In genomic region chr2:12463189-12463588, GRCh38 we compare ENCODE assay signal across 17 cellular contexts.
"Had no signal": no experiment of that assay in that cellular context is flagged by ENCODE, and none has a peak within 500 bp of the region (broad histone marks: within the 10 kb centered on the region; RNA-seq: fewer than 3 reads in every experiment).

No MANE protein-coding gene starts in this region.

- H3K36me3 Mint-ChIP-seq: activated naive CD8-positive, alpha-beta T cell treated with anti-CD3 and anti-CD28 coated beads for 36 hours; stimulated activated effector memory CD8-positive, alpha-beta T cell treated with anti-CD3 and anti-CD28 coated beads, Interleukin-12 subunit alpha, Interleukin-12 subunit beta, amount 100 ng/mL, for 72 hours had no signal

- H3K4me3 ChIP-seq: mucosa of descending colon, thoracic aorta, upper lobe of left lung had no signal

- H3K9me3 ChIP-seq: mucosa of descending colon, thoracic aorta, upper lobe of left lung had no signal

- H3K36me3 ChIP-seq: thoracic aorta, upper lobe of left lung had no signal

- H3K4me1 ChIP-seq: parathyroid adenoma had no signal

- H3K4me3 Mint-ChIP-seq: activated CD4-positive, alpha-beta T cell treated with anti-CD3 and anti-CD28 coated beads, Interleukin-2, amount 10 ng/mL, durations not matched to agents 7 days and 5 days; activated CD8-positive, alpha-beta T cell treated with anti-CD3 and anti-CD28 coated beads, Interleukin-2, amount 10 ng/mL, durations not matched to agents 7 days and 5 days; activated naive CD8-positive, alpha-beta T cell treated with anti-CD3 and anti-CD28 coated beads for 36 hours; memory B cell; naive B cell; stimulated activated effector memory CD8-positive, alpha-beta T cell treated with anti-CD3 and anti-CD28 coated beads, Interleukin-12 subunit alpha, Interleukin-12 subunit beta, amount 100 ng/mL, for 72 hours had no signal

- ATAC-seq: activated CD8-positive, alpha-beta T cell treated with anti-CD3 and anti-CD28 coated beads, Interleukin-2, amount 10 ng/mL, durations not matched to agents 7 days and 5 days; left ventricle myocardium superior; mucosa of descending colon; sciatic nerve; stimulated activated effector memory CD8-positive, alpha-beta T cell treated with anti-CD3 and anti-CD28 coated beads, Interleukin-12 subunit alpha, Interleukin-12 subunit beta, amount 100 ng/mL, for 72 hours had no signal

- H3K27me3 ChIP-seq: upper lobe of left lung had no signal

- DNase-seq: activated CD4-positive, alpha-beta T cell treated with anti-CD3 and anti-CD28 coated beads, Interleukin-2, amount 10 ng/mL, durations not matched to agents 7 days and 5 days; activated CD8-positive, alpha-beta T cell treated with anti-CD3 and anti-CD28 coated beads, Interleukin-2, amount 10 ng/mL, durations not matched to agents 7 days and 5 days; activated effector memory CD4-positive, alpha-beta T cell treated with anti-CD3 and anti-CD28 coated beads, Interleukin-2, amount 50 U/mL, for 16 hours; activated naive CD8-positive, alpha-beta T cell treated with anti-CD3 and anti-CD28 coated beads for 36 hours; activated T-cell treated with anti-CD3 and anti-CD28 coated beads, Interleukin-2, amount 50 U/mL, for 48 hours; amniotic stem cell; left ventricle myocardium superior; mucosa of descending colon; naive B cell; stimulated activated CD4-positive, alpha-beta T cell treated with anti-CD3 and anti-CD28 coated beads, Interleukin-4, amount 100 ng/mL, for 24 hours; T-helper 9 cell; upper lobe of left lung had no signal

- H3K27me3 Mint-ChIP-seq: activated CD4-positive, alpha-beta T cell treated with anti-CD3 and anti-CD28 coated beads, Interleukin-2, amount 10 ng/mL, durations not matched to agents 7 days and 5 days; activated naive CD8-positive, alpha-beta T cell treated with anti-CD3 and anti-CD28 coated beads for 36 hours; naive B cell had no signal

- H3K27ac ChIP-seq: parathyroid adenoma, thoracic aorta, upper lobe of left lung had no signal

- H3K27ac Mint-ChIP-seq: activated CD4-positive, alpha-beta T cell treated with anti-CD3 and anti-CD28 coated beads, Interleukin-2, amount 10 ng/mL, durations not matched to agents 7 days and 5 days; activated CD8-positive, alpha-beta T cell treated with anti-CD3 and anti-CD28 coated beads, Interleukin-2, amount 10 ng/mL, durations not matched to agents 7 days and 5 days; activated naive CD8-positive, alpha-beta T cell treated with anti-CD3 and anti-CD28 coated beads for 36 hours; memory B cell; stimulated activated effector memory CD8-positive, alpha-beta T cell treated with anti-CD3 and anti-CD28 coated beads, Interleukin-12 subunit alpha, Interleukin-12 subunit beta, amount 100 ng/mL, for 72 hours had no signal
